Comparison of ENCODE assay signal across 31 cellular contexts in genomic region chr16:72910371-72910770, GRCh38.
"Had no signal": no experiment of that assay in that cellular context is flagged by ENCODE, and none has a peak within 500 bp of the region (broad histone marks: within the 10 kb centered on the region; RNA-seq: fewer than 3 reads in every experiment).

No MANE protein-coding gene starts in this region.

- DNase-seq: activated CD4-positive, alpha-beta memory T cell treated with anti-CD3 and anti-CD28 coated beads for 36 hours; activated CD4-positive, alpha-beta T cell treated with anti-CD3 and anti-CD28 coated beads for 36 hours; activated CD4-positive, alpha-beta T cell treated with anti-CD3 and anti-CD28 coated beads, Interleukin-2, amount 10 ng/mL, durations not matched to agents 24 days and 14 days; activated CD4-positive, CD25-positive, alpha-beta regulatory T cell; activated CD4-positive, CD25-positive, alpha-beta regulatory T cell treated with anti-CD3 and anti-CD28 coated beads, Interleukin-2, amount 50 U/mL, for 72 hours; activated CD8-positive, alpha-beta memory T cell treated with anti-CD3 and anti-CD28 coated beads, Interleukin-2, amount 10 ng/mL, durations not matched to agents 7 days and 5 days; activated CD8-positive, alpha-beta memory T cell treated with anti-CD3 and anti-CD28 coated beads, Interleukin-2, amount 50 U/mL, for 4 hours; activated CD8-positive, alpha-beta T cell treated with anti-CD3 and anti-CD28 coated beads, Interleukin-2, amount 10 ng/mL, durations not matched to agents 7 days and 5 days; activated effector memory CD4-positive, alpha-beta T cell treated with anti-CD3 and anti-CD28 coated beads, Interleukin-2, amount 50 U/mL, for 16 hours; activated naive CD4-positive, alpha-beta T cell treated with anti-CD3 and anti-CD28 coated beads for 36 hours; activated naive CD8-positive, alpha-beta T cell treated with anti-CD3 and anti-CD28 coated beads for 36 hours; activated naive CD8-positive, alpha-beta T cell treated with anti-CD3 and anti-CD28 coated beads, Interleukin-2, amount 50 U/mL, for 24 hours; activated T-cell treated with anti-CD3 and anti-CD28 coated beads, Interleukin-2, amount 50 U/mL, for 1 hour; activated T-cell treated with anti-CD3 and anti-CD28 coated beads, Interleukin-2, amount 50 U/mL, for 48 hours; adrenal gland; amygdala; aorta; body of pancreas; caudate nucleus; cerebellar nuclear complex; dorsolateral prefrontal cortex; effector memory CD4-positive, alpha-beta T cell; foreskin fibroblast; head of caudate nucleus; T-helper 2 cell had no signal

- H3K27ac Mint-ChIP-seq: activated CD4-positive, alpha-beta memory T cell treated with anti-CD3 and anti-CD28 coated beads for 36 hours; activated CD4-positive, alpha-beta T cell treated with anti-CD3 and anti-CD28 coated beads for 36 hours; activated CD4-positive, alpha-beta T cell treated with anti-CD3 and anti-CD28 coated beads, Interleukin-2, amount 10 ng/mL, durations not matched to agents 24 days and 14 days; activated CD8-positive, alpha-beta memory T cell treated with anti-CD3 and anti-CD28 coated beads, Interleukin-2, amount 10 ng/mL, durations not matched to agents 7 days and 5 days; activated CD8-positive, alpha-beta T cell treated with anti-CD3 and anti-CD28 coated beads, Interleukin-2, amount 10 ng/mL, durations not matched to agents 7 days and 5 days; activated naive CD4-positive, alpha-beta T cell treated with anti-CD3 and anti-CD28 coated beads for 36 hours; activated naive CD4-positive, alpha-beta T cell treated with anti-CD3 and anti-CD28 coated beads, Interleukin-2, amount 50 U/mL, for 24 hours; activated naive CD8-positive, alpha-beta T cell treated with anti-CD3 and anti-CD28 coated beads for 36 hours; activated naive CD8-positive, alpha-beta T cell treated with anti-CD3 and anti-CD28 coated beads, Interleukin-2, amount 50 U/mL, for 24 hours; activated T-helper 1 cell treated with anti-CD3 and anti-CD28 coated beads, Interleukin-12 subunit alpha, Interleukin-12 subunit beta, Interleukin-2, Interleukin-4 antibody, amounts not matched to agents 30 ng/mL and 10 ng/mL and 1 ng/mL, durations not matched to agents 14 hours and 24 hours and 36 hours; activated T-helper 2 cell treated with anti-CD3 and anti-CD28 coated beads, Interferon-gamma antibody, Interleukin-2, Interleukin-4, amounts not matched to agents 10 μg/mL and 5 μg/mL and 100 μg/mL, durations not matched to agents 14 hours and 24 hours and 36 hours; dendritic cell treated with granulocyte-macrophage colony-stimulating factor and Interleukin-4, amounts not matched to agents 40 ng/mL and 50 ng/mL, for 4 days; endodermal cell had no signal

- H3K27me3 Mint-ChIP-seq: activated CD4-positive, alpha-beta memory T cell treated with anti-CD3 and anti-CD28 coated beads for 36 hours; activated CD4-positive, alpha-beta T cell treated with anti-CD3 and anti-CD28 coated beads for 36 hours; activated CD8-positive, alpha-beta memory T cell treated with anti-CD3 and anti-CD28 coated beads, Interleukin-2, amount 10 ng/mL, durations not matched to agents 7 days and 5 days; activated naive CD4-positive, alpha-beta T cell treated with anti-CD3 and anti-CD28 coated beads, Interleukin-2, amount 50 U/mL, for 24 hours; activated naive CD8-positive, alpha-beta T cell treated with anti-CD3 and anti-CD28 coated beads for 36 hours; activated naive CD8-positive, alpha-beta T cell treated with anti-CD3 and anti-CD28 coated beads, Interleukin-2, amount 50 U/mL, for 24 hours; dendritic cell treated with granulocyte-macrophage colony-stimulating factor and Interleukin-4, amounts not matched to agents 40 ng/mL and 50 ng/mL, for 4 days had no signal

- ATAC-seq: activated CD4-positive, alpha-beta T cell treated with anti-CD3 and anti-CD28 coated beads for 36 hours; activated CD8-positive, alpha-beta memory T cell treated with anti-CD3 and anti-CD28 coated beads, Interleukin-2, amount 10 ng/mL, durations not matched to agents 7 days and 5 days; activated CD8-positive, alpha-beta T cell treated with anti-CD3 and anti-CD28 coated beads, Interleukin-2, amount 10 ng/mL, durations not matched to agents 7 days and 5 days; activated naive CD8-positive, alpha-beta T cell treated with anti-CD3 and anti-CD28 coated beads, Interleukin-2, amount 50 U/mL, for 24 hours; body of pancreas; esophagus mucosa had no signal

- H3K4me3 Mint-ChIP-seq: activated CD4-positive, alpha-beta memory T cell treated with anti-CD3 and anti-CD28 coated beads for 36 hours; activated CD4-positive, alpha-beta T cell treated with anti-CD3 and anti-CD28 coated beads for 36 hours; activated CD4-positive, alpha-beta T cell treated with anti-CD3 and anti-CD28 coated beads, Interleukin-2, amount 10 ng/mL, durations not matched to agents 24 days and 14 days; activated CD8-positive, alpha-beta memory T cell treated with anti-CD3 and anti-CD28 coated beads, Interleukin-2, amount 10 ng/mL, durations not matched to agents 7 days and 5 days; activated CD8-positive, alpha-beta T cell treated with anti-CD3 and anti-CD28 coated beads, Interleukin-2, amount 10 ng/mL, durations not matched to agents 7 days and 5 days; activated naive CD4-positive, alpha-beta T cell treated with anti-CD3 and anti-CD28 coated beads for 36 hours; activated naive CD4-positive, alpha-beta T cell treated with anti-CD3 and anti-CD28 coated beads, Interleukin-2, amount 50 U/mL, for 24 hours; activated naive CD8-positive, alpha-beta T cell treated with anti-CD3 and anti-CD28 coated beads for 36 hours; activated naive CD8-positive, alpha-beta T cell treated with anti-CD3 and anti-CD28 coated beads, Interleukin-2, amount 50 U/mL, for 24 hours; activated T-helper 1 cell treated with anti-CD3 and anti-CD28 coated beads, Interleukin-12 subunit alpha, Interleukin-12 subunit beta, Interleukin-2, Interleukin-4 antibody, amounts not matched to agents 30 ng/mL and 10 ng/mL and 1 ng/mL, durations not matched to agents 14 hours and 24 hours and 36 hours; dendritic cell treated with granulocyte-macrophage colony-stimulating factor and Interleukin-4, amounts not matched to agents 40 ng/mL and 50 ng/mL, for 4 days; endodermal cell had no signal

- H3K36me3 Mint-ChIP-seq: activated CD4-positive, alpha-beta memory T cell treated with anti-CD3 and anti-CD28 coated beads for 36 hours; activated CD8-positive, alpha-beta memory T cell treated with anti-CD3 and anti-CD28 coated beads, Interleukin-2, amount 10 ng/mL, durations not matched to agents 7 days and 5 days; activated naive CD4-positive, alpha-beta T cell treated with anti-CD3 and anti-CD28 coated beads, Interleukin-2, amount 50 U/mL, for 24 hours; activated naive CD8-positive, alpha-beta T cell treated with anti-CD3 and anti-CD28 coated beads for 36 hours had no signal

- H3K9me3 Mint-ChIP-seq: activated CD4-positive, alpha-beta memory T cell treated with anti-CD3 and anti-CD28 coated beads for 36 hours; activated CD4-positive, alpha-beta T cell treated with anti-CD3 and anti-CD28 coated beads, Interleukin-2, amount 10 ng/mL, durations not matched to agents 24 days and 14 days; activated naive CD4-positive, alpha-beta T cell treated with anti-CD3 and anti-CD28 coated beads for 36 hours; activated naive CD4-positive, alpha-beta T cell treated with anti-CD3 and anti-CD28 coated beads, Interleukin-2, amount 50 U/mL, for 24 hours; activated naive CD8-positive, alpha-beta T cell treated with anti-CD3 and anti-CD28 coated beads for 36 hours; activated naive CD8-positive, alpha-beta T cell treated with anti-CD3 and anti-CD28 coated beads, Interleukin-2, amount 50 U/mL, for 24 hours; activated T-helper 1 cell treated with anti-CD3 and anti-CD28 coated beads, Interleukin-12 subunit alpha, Interleukin-12 subunit beta, Interleukin-2, Interleukin-4 antibody, amounts not matched to agents 30 ng/mL and 10 ng/mL and 1 ng/mL, durations not matched to agents 14 hours and 24 hours and 36 hours; activated T-helper 2 cell treated with anti-CD3 and anti-CD28 coated beads, Interferon-gamma antibody, Interleukin-2, Interleukin-4, amounts not matched to agents 10 μg/mL and 5 μg/mL and 100 μg/mL, durations not matched to agents 14 hours and 24 hours and 36 hours; dendritic cell treated with granulocyte-macrophage colony-stimulating factor and Interleukin-4, amounts not matched to agents 40 ng/mL and 50 ng/mL, for 4 days; endodermal cell had no signal

- H3K4me1 Mint-ChIP-seq: activated CD4-positive, alpha-beta T cell treated with anti-CD3 and anti-CD28 coated beads for 36 hours; activated CD8-positive, alpha-beta memory T cell treated with anti-CD3 and anti-CD28 coated beads, Interleukin-2, amount 10 ng/mL, durations not matched to agents 7 days and 5 days; activated naive CD4-positive, alpha-beta T cell treated with anti-CD3 and anti-CD28 coated beads, Interleukin-2, amount 50 U/mL, for 24 hours; activated naive CD8-positive, alpha-beta T cell treated with anti-CD3 and anti-CD28 coated beads for 36 hours; activated naive CD8-positive, alpha-beta T cell treated with anti-CD3 and anti-CD28 coated beads, Interleukin-2, amount 50 U/mL, for 24 hours had no signal
